ENCODE assay signal across 1 cellular context in the genomic region with DNA sequence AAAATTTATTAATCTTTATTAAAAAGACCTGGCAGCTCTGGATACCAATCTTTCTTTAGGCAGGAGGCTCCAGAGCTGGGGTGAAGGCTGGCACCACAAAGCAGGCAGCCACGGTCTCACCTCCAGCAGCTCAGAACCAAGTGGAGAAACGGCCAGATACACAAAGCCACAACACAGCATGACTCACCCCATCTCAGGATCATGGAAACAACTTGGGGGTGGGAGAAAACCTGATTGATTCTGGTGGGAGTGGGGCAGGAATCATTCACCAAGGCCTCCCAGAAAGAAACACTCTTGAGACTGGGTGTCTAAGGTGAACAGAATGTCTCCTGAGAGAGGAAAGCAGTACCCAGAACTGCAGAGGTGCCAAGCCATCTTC.
TF ChIP-seq lines count a peak whose summit lies in the region.

No MANE protein-coding gene starts in this region.

TF ChIP-seq in IMR-90, 13 proteins besides CTCF, POLR2A, EP300 and RAD21 (continued from another document):
- TF ChIP-seq CEBPB (IDR thresholded peaks at IDR 0.05; ENCODE audit: low read depth, low read length) (no peak), BHLHE40 (IDR thresholded peaks at IDR 0.05; ENCODE audit: low read depth, low read length) (no peak)
